In the genomic region with DNA sequence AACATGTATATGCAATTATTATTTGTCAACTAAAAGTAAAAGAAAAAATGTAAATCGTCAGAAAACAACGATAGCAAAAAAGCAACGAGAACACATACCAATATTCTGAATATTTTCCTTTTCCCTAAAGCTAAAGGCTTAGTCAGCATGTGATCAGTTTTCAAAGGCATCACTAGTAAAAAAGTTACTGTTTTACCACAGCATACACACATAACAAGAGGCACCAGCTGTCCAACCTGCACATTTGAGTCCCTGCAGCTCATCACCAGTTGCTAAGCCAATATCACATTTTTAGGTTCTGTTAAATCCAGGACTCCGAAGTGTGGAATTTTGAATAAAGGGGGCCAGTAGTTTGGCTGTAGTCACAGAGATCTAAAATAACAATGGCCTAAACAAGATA, we compare ENCODE assay signal across 13 cellular contexts.
A peak's percentile ranks its signal among the peaks of the same experiment; 100 is the strongest.
DNase-seq lines count a peak whose midpoint lies in the region; ATAC-seq and TF ChIP-seq lines count a peak whose summit lies in the region.
"Had no signal": no experiment of that assay in that cellular context is flagged by ENCODE, and none has a peak within 500 bp of the region (broad histone marks: within the 10 kb centered on the region; RNA-seq: fewer than 3 reads in every experiment).

No MANE protein-coding gene starts in this region.

- no peaks in the 10 kb centered on the region for H3K9me3 Mint-ChIP-seq in mesothelial cell of epicardium

- no peak for TF ChIP-seq CTCF in mesothelial cell of epicardium (IDR thresholded peaks at IDR 0.05; ENCODE audit: unreplicated experiment)

- no peak overlapping the region for H3K27ac Mint-ChIP-seq in mesothelial cell of epicardium
- H3K27ac Mint-ChIP-seq: CD8-positive, alpha-beta memory T cell had no signal

- no peaks in the 10 kb centered on the region for H3K36me3 Mint-ChIP-seq in mesothelial cell of epicardium

- H3K4me1 Mint-ChIP-seq in mesothelial cell of epicardium = no peaks in the 10 kb centered on the region
- H3K4me1 Mint-ChIP-seq: CD8-positive, alpha-beta memory T cell had no signal

- no peaks in the 10 kb centered on the region for H3K27me3 Mint-ChIP-seq in mesothelial cell of epicardium (ENCODE audit: low read depth)
- H3K27me3 Mint-ChIP-seq: CD8-positive, alpha-beta memory T cell had no signal

- no peak overlapping the region for H3K4me3 Mint-ChIP-seq in mesothelial cell of epicardium
- H3K4me3 Mint-ChIP-seq: CD8-positive, alpha-beta memory T cell had no signal

- DNase-seq in LHCN-M2 (ENCODE audit: low read depth) = peak; percentile 40
- peak; percentile 15 for DNase-seq in SK-MEL-5 (ENCODE audit: low read depth, low spot score)
- DNase-seq in myocyte (ENCODE audit: low read depth) = peak; percentile 30
- peak; percentile 42 for DNase-seq in superior temporal gyrus (ENCODE audit: extremely low spot score)
- DNase-seq in mesothelial cell of epicardium (ENCODE audit: low spot score in 2 of 2, unreplicated experiment in 2 of 2) = no peak
- DNase-seq: Caco-2; CD8-positive, alpha-beta memory T cell; DMS79 treated with DMSO at 0.1 percent for 48 hours; EL; IMR-90; KBM-7 had no signal

- ATAC-seq in HG03139 (IDR thresholded peaks at IDR 0.05; ENCODE audit: unreplicated experiment) = no peak
- ATAC-seq: A549 had no signal

- in situ Hi-C loops in SK-MEL-5 (cut with HindIII; ENCODE audit: low pct_unique_long_range_greater_than_20kb, low sequenced_read_pairs) = no loop called here

Comparison
In these comparisons a context has a peak if more than half of its experiments do, and no peak if none do; other contexts are left out.
1. DNase-seq: peak in LHCN-M2 (single experiment), SK-MEL-5 (single experiment), myocyte (single experiment) and superior temporal gyrus (single experiment); none in mesothelial cell of epicardium (0 of 2).